8 cellular contexts compared by ENCODE assay signal in genomic region chr12:12612403-12612802, GRCh38. TPM values are rescaled to one million over a fixed set of nuclear protein-coding genes. Genes with fewer than 3 reads are reported as not detected.
A peak's percentile ranks its signal among the peaks of the same experiment; 100 is the strongest.
DNase-seq lines count a peak whose midpoint lies in the region; ATAC-seq and TF ChIP-seq lines count a peak whose summit lies in the region.

No MANE protein-coding gene starts in this region.

- H3K4me3 Mint-ChIP-seq in activated naive CD8-positive, alpha-beta T cell treated with anti-CD3 and anti-CD28 coated beads for 36 hours = peak overlapping the region; percentile 81

- peaks cover 3% of the 10 kb centered on the region for H3K9me3 Mint-ChIP-seq in activated naive CD8-positive, alpha-beta T cell treated with anti-CD3 and anti-CD28 coated beads for 36 hours

- peaks cover 7% of the 10 kb centered on the region for H3K79me1 ChIP-seq in trophoblast cell (ENCODE audit: low read length)

- H3K27me3 ChIP-seq in cardiac muscle cell = no peaks in the 10 kb centered on the region
- H3K27me3 ChIP-seq in trophoblast cell (ENCODE audit: insufficient read depth, low read length) = no peaks in the 10 kb centered on the region

- H4K12ac ChIP-seq in trophoblast cell (ENCODE audit: low read depth, low read length) = no peak overlapping the region

- H2AFZ ChIP-seq in trophoblast cell (ENCODE audit: insufficient read depth, low read length, poor library complexity) = peak overlapping the region; percentile 92

- peaks cover 16% of the 10 kb centered on the region for H3K4me1 ChIP-seq in cardiac muscle cell (ENCODE audit: low read depth)
- H3K4me1 ChIP-seq in trophoblast cell (ENCODE audit: control insufficient read depth in 1 of 2, insufficient read depth in 2 of 2, low read length in 2 of 2) = peaks cover 0 to 4% of the 10 kb centered on the region in 2 experiments

- peaks cover 14% of the 10 kb centered on the region for H3K36me3 Mint-ChIP-seq in activated naive CD8-positive, alpha-beta T cell treated with anti-CD3 and anti-CD28 coated beads for 36 hours

- no peak overlapping the region for H3K14ac ChIP-seq in trophoblast cell (ENCODE audit: low read length)

- peak overlapping the region; percentile 98 for H3K27ac Mint-ChIP-seq in activated naive CD8-positive, alpha-beta T cell treated with anti-CD3 and anti-CD28 coated beads for 36 hours

- H3K36me3 ChIP-seq in cardiac muscle cell = no peaks in the 10 kb centered on the region
- no peaks in the 10 kb centered on the region for H3K36me3 ChIP-seq in trophoblast cell (ENCODE audit: control insufficient read depth in 1 of 2, insufficient read depth in 2 of 2, low read length in 2 of 2)

- H4K91ac ChIP-seq in trophoblast cell (ENCODE audit: low read depth, low read length) = peak overlapping the region; percentile 93

- peak overlapping the region; percentile 78 for H3K9ac ChIP-seq in trophoblast cell (ENCODE audit: low read length)

- DNase-seq in ACHN (peak; percentile 70), GM12865 (ENCODE audit: low read depth) (peak; percentile 56), NCI-H2227 (lab: John Stamatoyannopoulos, UW; ENCODE audit: unreplicated experiment) (peak; percentile 25), cardiac muscle cell (ENCODE audit: low read depth in 1 of 2, low spot score in 1 of 2) (peak; percentile 63 to 87), trophoblast cell (peak in 1 of 2 donors; percentile 26), cortex of kidney (lab: John Stamatoyannopoulos, UW) (no peak)
- no peak for DNase-seq in activated naive CD8-positive, alpha-beta T cell treated with anti-CD3 and anti-CD28 coated beads for 36 hours

- H3K4me3 ChIP-seq in GM12865 (ENCODE audit: low read depth, low read length) (peak overlapping the region; percentile 71), cardiac muscle cell (peak overlapping the region; percentile 52), trophoblast cell (ENCODE audit: low read depth, low read length) (peak overlapping the region; percentile 79)

- no peak for ATAC-seq in HG02870 (IDR thresholded peaks at IDR 0.05; ENCODE audit: unreplicated experiment)

- H3K23ac ChIP-seq in trophoblast cell (ENCODE audit: low read length) = no peak overlapping the region

- in situ Hi-C loops in ACHN (cut with HindIII; ENCODE audit: low pct_ligation_motif_present, low pct_unique_long_range_greater_than_20kb, low sequenced_read_pairs) = no loop called here

- no CpG with 5 or more reads among the region's 5 CpGs for WGBS in trophoblast cell (ENCODE audit: extremely low coverage, insufficient coverage, insufficient read length)

- H3K4me2 ChIP-seq in trophoblast cell (ENCODE audit: low read length) = peak overlapping the region; percentile 91

- H3K79me2 ChIP-seq in trophoblast cell (ENCODE audit: control insufficient read depth, insufficient read depth, low read length, poor library complexity) = peaks cover 5% of the 10 kb centered on the region

- no peak overlapping the region for H2BK5ac ChIP-seq in trophoblast cell (ENCODE audit: low read depth, low read length, poor library complexity)

- TF ChIP-seq CTCF in GM12865 (IDR thresholded peaks at IDR 0.05; ENCODE audit: insufficient read depth, low read depth, low read length, missing control alignments) (no peak), cardiac muscle cell (IDR thresholded peaks at IDR 0.05; ENCODE audit: low read depth, low read length) (no peak)

- H2AK5ac ChIP-seq in trophoblast cell (ENCODE audit: low read length) = no peak overlapping the region

- H3K4ac ChIP-seq in trophoblast cell (ENCODE audit: low read depth, low read length) = no peak overlapping the region

- H4K8ac ChIP-seq in trophoblast cell (ENCODE audit: low read depth, low read length) = peak overlapping the region; percentile 97

- no peaks in the 10 kb centered on the region for H3K27me3 Mint-ChIP-seq in activated naive CD8-positive, alpha-beta T cell treated with anti-CD3 and anti-CD28 coated beads for 36 hours

- no peak overlapping the region for H2BK12ac ChIP-seq in trophoblast cell (ENCODE audit: low read length)

- H3K9me3 ChIP-seq in cardiac muscle cell (ENCODE audit: low read depth) (no peaks in the 10 kb centered on the region), trophoblast cell (ENCODE audit: insufficient read depth, low read depth, low read length) (no peaks in the 10 kb centered on the region)

- peaks cover 33% of the 10 kb centered on the region for H3K4me1 Mint-ChIP-seq in activated naive CD8-positive, alpha-beta T cell treated with anti-CD3 and anti-CD28 coated beads for 36 hours

- H3K27ac ChIP-seq in cardiac muscle cell (peak overlapping the region; percentile 94), trophoblast cell (ENCODE audit: low read depth, low read length) (no peak overlapping the region)

- no peak overlapping the region for H3K18ac ChIP-seq in trophoblast cell (ENCODE audit: low read length)

- H2BK120ac ChIP-seq in trophoblast cell (ENCODE audit: insufficient read depth, low read length, poor library complexity) = peak overlapping the region; percentile 47

RNA-seq across cellular contexts. Expression of gene CREBL2, which starts 0.7 kb away (rescaled TPM):
- 10 to 100 TPM; 12.5 to 13.9 TPM for total RNA-seq in activated naive CD8-positive, alpha-beta T cell treated with anti-CD3 and anti-CD28 coated beads for 36 hours
- total RNA-seq in cardiac muscle cell = 16.0 and 18.3 TPM in 2 replicates
- polyA plus RNA-seq in cardiac muscle cell = 20.1 and 20.8 TPM in 2 replicates
- 7.9 and 8.0 TPM in 2 replicates for polyA plus RNA-seq in trophoblast cell (2013)

RNA-seq across cellular contexts. Expression of gene DUSP16, which starts 49.7 kb away (rescaled TPM):
- 10 to 100 TPM; 21.6 to 24.4 TPM for total RNA-seq in activated naive CD8-positive, alpha-beta T cell treated with anti-CD3 and anti-CD28 coated beads for 36 hours
- 17.3 and 28.1 TPM in 2 replicates for total RNA-seq in cardiac muscle cell
- 5.2 and 5.9 TPM in 2 replicates for polyA plus RNA-seq in cardiac muscle cell
- polyA plus RNA-seq in trophoblast cell (2013) = 12.5 and 12.7 TPM in 2 replicates

Comparison
In these comparisons a context has a peak if more than half of its experiments do, and no peak if none do; other contexts are left out.
1. DNase-seq: peak in ACHN (single experiment), GM12865 (single experiment), NCI-H2227 (single experiment) and cardiac muscle cell (2 of 2); none in activated naive CD8-positive, alpha-beta T cell treated with anti-CD3 and anti-CD28 coated beads for 36 hours (single experiment) and cortex of kidney (single experiment).
2. Peak in every context shown above with its lines, with median percentiles within 50 percentile points of each other: H3K4me3 ChIP-seq.